Comparison of ENCODE assay signal across 1 cellular context in genomic region chrX:109934935-109935334, GRCh38.
TF ChIP-seq lines count a peak whose summit lies in the region.

No MANE protein-coding gene starts in this region.

TF ChIP-seq in HepG2, 621 proteins besides CTCF, POLR2A, EP300 and RAD21:
- TF ChIP-seq PRDM15 (CRISPR knock-in tag; IDR thresholded peaks at IDR 0.05) (no peak), ZBTB20 (CRISPR knock-in tag; IDR thresholded peaks at IDR 0.05; ENCODE audit: borderline replicate concordance, low read depth) (no peak), AGO1 (IDR thresholded peaks at IDR 0.05; ENCODE audit: low read depth, low read length, poor library complexity, severe bottlenecking) (no peak), HDAC2 (CRISPR knock-in tag; IDR thresholded peaks at IDR 0.05) (no peak), SKI (IDR thresholded peaks at IDR 0.05; ENCODE audit: partially characterized antibody) (no peak), ZNF644 (CRISPR knock-in tag; IDR thresholded peaks at IDR 0.05; ENCODE audit: low read depth) (no peak), PITX1 (CRISPR knock-in tag; IDR thresholded peaks at IDR 0.05) (no peak), ZNF550 (CRISPR knock-in tag; IDR thresholded peaks at IDR 0.05; ENCODE audit: borderline replicate concordance) (no peak), SRSF1 (optimal IDR thresholded peaks at IDR 0.05; ENCODE audit: low read depth, low read length) (no peak), ADNP (CRISPR knock-in tag; IDR thresholded peaks at IDR 0.05) (no peak), ZNF354B (CRISPR knock-in tag; IDR thresholded peaks at IDR 0.05) (no peak), NFYC (CRISPR knock-in tag; IDR thresholded peaks at IDR 0.05) (no peak), TAF15 (IDR thresholded peaks at IDR 0.05; ENCODE audit: low read depth, low read length, poor library complexity, severe bottlenecking) (no peak), SIX1 (CRISPR knock-in tag; IDR thresholded peaks at IDR 0.05; ENCODE audit: borderline replicate concordance) (no peak)
